ENCODE assay signal across 1 cellular context in genomic region chrX:73615022-73615421, GRCh38.
TF ChIP-seq lines count a peak whose summit lies in the region.

No MANE protein-coding gene starts in this region.

TF ChIP-seq in SK-N-SH treated with all-trans-retinoic acid at 6 μM for 48 hours, 23 proteins besides CTCF, POLR2A, EP300 and RAD21 (continued from another document):
- TF ChIP-seq POU6F1 (CRISPR knock-in tag; IDR thresholded peaks at IDR 0.05; ENCODE audit: borderline replicate concordance, low read depth) (no peak), ESRRG (CRISPR knock-in tag; IDR thresholded peaks at IDR 0.05) (no peak), RARB (CRISPR knock-in tag; IDR thresholded peaks at IDR 0.05) (no peak), PPARA (CRISPR knock-in tag; IDR thresholded peaks at IDR 0.05; ENCODE audit: borderline replicate concordance) (no peak)
